1 cellular context compared by ENCODE assay signal in genomic region chr16:69339289-69340094, GRCh38.
TF ChIP-seq lines count a peak whose summit lies in the region.

TSS of gene COG8 (minus strand) at chr16:69339564. CDS start at chr16:69339552, 12 bp downstream.
TSS of gene NIP7 (plus strand) at chr16:69339772. CDS start at chr16:69339830, 58 bp downstream.

TF ChIP-seq in HepG2, 621 proteins besides CTCF, POLR2A, EP300 and RAD21 (continued from another document and continues in another):
- TF ChIP-seq ZNF609 (CRISPR knock-in tag; IDR thresholded peaks at IDR 0.05; ENCODE audit: borderline replicate concordance) (peak; percentile 73; the same call in 1 of the 2 replicates), ZHX1 (CRISPR knock-in tag; IDR thresholded peaks at IDR 0.05; ENCODE audit: low read depth) (peak; percentile 66; the same call in 1 of the 2 replicates), HNRNPL (IDR thresholded peaks at IDR 0.05; ENCODE audit: low read depth, low read length) (0 out of 2 replicates have a peak, but pooled peaks have one; percentile 28), ELF1 (CRISPR knock-in tag; IDR thresholded peaks at IDR 0.05) (peak; percentile 96), NCOA2 (CRISPR knock-in tag; IDR thresholded peaks at IDR 0.05) (no peak; the same call in none of the 2 replicates), DDIT3 (CRISPR knock-in tag; IDR thresholded peaks at IDR 0.05) (no peak), MIXL1 (CRISPR knock-in tag; IDR thresholded peaks at IDR 0.05) (peak; percentile 87), HMGXB4 (CRISPR knock-in tag; IDR thresholded peaks at IDR 0.05; ENCODE audit: borderline replicate concordance in 1 of 2, low read depth in 1 of 2) (peak; percentile 98), ZNF318 (CRISPR knock-in tag; IDR thresholded peaks at IDR 0.05) (0 out of 2 replicates have a peak, but pooled peaks have one; percentile 36), NR2F2 (IDR thresholded peaks at IDR 0.05; ENCODE audit: borderline replicate concordance, low read depth) (no peak), RFX5 (IDR thresholded peaks at IDR 0.05; ENCODE audit: low read depth, low read length) (0 out of 2 replicates have a peak, but pooled peaks have one; percentile 60), ATF4 (CRISPR knock-in tag; IDR thresholded peaks at IDR 0.05) (peak in 1 of 2 experiments; percentile 78; a peak in 2 of 4 replicates), PAX8 (CRISPR knock-in tag; IDR thresholded peaks at IDR 0.05; ENCODE audit: borderline replicate concordance) (0 out of 2 replicates have a peak, but pooled peaks have one; percentile 75), ZNF766 (CRISPR knock-in tag; IDR thresholded peaks at IDR 0.05; ENCODE audit: borderline replicate concordance) (peak; percentile 78; the same call in 1 of the 2 replicates), ZFYVE20 (CRISPR knock-in tag; IDR thresholded peaks at IDR 0.05; ENCODE audit: borderline replicate concordance, low read depth) (no peak), POGK (CRISPR knock-in tag; conservative IDR thresholded peaks at IDR 0.05) (no peak; the same call in 1 of the 2 replicates), SCMH1 (CRISPR knock-in tag; IDR thresholded peaks at IDR 0.05; ENCODE audit: borderline replicate concordance) (no peak), ZNF513 (CRISPR knock-in tag; conservative IDR thresholded peaks at IDR 0.05) (no peak), TERF1 (CRISPR knock-in tag; IDR thresholded peaks at IDR 0.05) (no peak)
